3 cellular contexts compared by ENCODE assay signal in the genomic region with DNA sequence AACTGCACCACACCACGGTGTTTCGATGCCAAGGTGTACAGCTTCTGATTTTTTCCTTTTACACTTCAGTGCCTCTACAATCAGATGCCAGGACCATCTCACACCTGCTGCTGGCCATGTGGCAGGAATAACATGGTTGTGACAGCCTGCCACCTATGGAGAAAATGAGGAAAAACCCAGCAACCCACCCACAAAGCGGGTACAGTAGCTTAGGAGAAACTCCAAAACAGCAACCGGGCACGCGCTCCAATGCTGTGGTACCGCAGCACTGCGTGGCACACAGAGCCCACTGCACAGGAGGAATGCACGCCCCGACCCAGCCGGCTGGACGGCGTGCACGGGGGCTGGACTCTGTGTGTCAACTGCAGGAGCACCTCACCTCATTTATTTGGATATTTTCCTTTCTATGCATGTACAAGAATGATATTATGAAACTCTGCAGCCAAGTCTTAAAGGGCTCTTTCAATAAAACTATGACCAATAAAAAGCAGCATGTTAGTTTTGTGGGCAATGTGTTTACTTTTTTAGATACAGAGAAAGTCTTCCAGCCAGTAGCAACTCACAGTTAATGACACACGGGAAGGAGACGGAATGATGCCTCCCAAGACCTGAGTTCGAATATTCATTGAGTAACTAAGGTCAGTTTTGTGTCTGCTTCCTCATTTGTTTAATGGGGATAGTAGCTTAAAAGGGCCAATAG.
TF ChIP-seq lines count a peak whose summit lies in the region.

No MANE protein-coding gene starts in this region.

TF ChIP-seq in SK-N-SH, 30 proteins besides CTCF, POLR2A, EP300 and RAD21 (continued from another document):
- TF ChIP-seq POLR2AphosphoS5 (IDR thresholded peaks at IDR 0.05; ENCODE audit: low read depth, low read length), result no peak
- TF ChIP-seq EZH2phosphoT487 (IDR thresholded peaks at IDR 0.05; ENCODE audit: borderline replicate concordance, low read depth), result no peak
TF ChIP-seq in SK-N-SH: peak in this region for 1.

TF ChIP-seq in SK-N-SH treated with all-trans-retinoic acid at 6 μM for 48 hours, 23 proteins besides CTCF, POLR2A, EP300 and RAD21:
- TF ChIP-seq, protein P1, sequence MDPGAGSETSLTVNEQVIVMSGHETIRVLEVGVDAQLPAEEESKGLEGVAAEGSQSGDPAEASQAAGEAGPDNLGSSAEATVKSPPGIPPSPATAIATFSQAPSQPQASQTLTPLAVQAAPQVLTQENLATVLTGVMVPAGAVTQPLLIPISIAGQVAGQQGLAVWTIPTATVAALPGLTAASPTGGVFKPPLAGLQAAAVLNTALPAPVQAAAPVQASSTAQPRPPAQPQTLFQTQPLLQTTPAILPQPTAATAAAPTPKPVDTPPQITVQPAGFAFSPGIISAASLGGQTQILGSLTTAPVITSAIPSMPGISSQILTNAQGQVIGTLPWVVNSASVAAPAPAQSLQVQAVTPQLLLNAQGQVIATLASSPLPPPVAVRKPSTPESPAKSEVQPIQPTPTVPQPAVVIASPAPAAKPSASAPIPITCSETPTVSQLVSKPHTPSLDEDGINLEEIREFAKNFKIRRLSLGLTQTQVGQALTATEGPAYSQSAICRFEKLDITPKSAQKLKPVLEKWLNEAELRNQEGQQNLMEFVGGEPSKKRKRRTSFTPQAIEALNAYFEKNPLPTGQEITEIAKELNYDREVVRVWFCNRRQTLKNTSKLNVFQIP (CRISPR knock-in tag; IDR thresholded peaks at IDR 0.05; ENCODE audit: borderline replicate concordance, low read depth), result no peak
- no peak for TF ChIP-seq ZC3H10 (CRISPR knock-in tag; IDR thresholded peaks at IDR 0.05)
- no peak for TF ChIP-seq TCF4 (CRISPR knock-in tag; IDR thresholded peaks at IDR 0.05; ENCODE audit: borderline replicate concordance)
- TF ChIP-seq ARNTL (CRISPR knock-in tag; IDR thresholded peaks at IDR 0.05; ENCODE audit: borderline replicate concordance, low read depth), result no peak
- TF ChIP-seq, protein P2, sequence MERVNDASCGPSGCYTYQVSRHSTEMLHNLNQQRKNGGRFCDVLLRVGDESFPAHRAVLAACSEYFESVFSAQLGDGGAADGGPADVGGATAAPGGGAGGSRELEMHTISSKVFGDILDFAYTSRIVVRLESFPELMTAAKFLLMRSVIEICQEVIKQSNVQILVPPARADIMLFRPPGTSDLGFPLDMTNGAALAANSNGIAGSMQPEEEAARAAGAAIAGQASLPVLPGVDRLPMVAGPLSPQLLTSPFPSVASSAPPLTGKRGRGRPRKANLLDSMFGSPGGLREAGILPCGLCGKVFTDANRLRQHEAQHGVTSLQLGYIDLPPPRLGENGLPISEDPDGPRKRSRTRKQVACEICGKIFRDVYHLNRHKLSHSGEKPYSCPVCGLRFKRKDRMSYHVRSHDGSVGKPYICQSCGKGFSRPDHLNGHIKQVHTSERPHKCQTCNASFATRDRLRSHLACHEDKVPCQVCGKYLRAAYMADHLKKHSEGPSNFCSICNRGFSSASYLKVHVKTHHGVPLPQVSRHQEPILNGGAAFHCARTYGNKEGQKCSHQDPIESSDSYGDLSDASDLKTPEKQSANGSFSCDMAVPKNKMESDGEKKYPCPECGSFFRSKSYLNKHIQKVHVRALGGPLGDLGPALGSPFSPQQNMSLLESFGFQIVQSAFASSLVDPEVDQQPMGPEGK (CRISPR knock-in tag; IDR thresholded peaks at IDR 0.05; ENCODE audit: borderline replicate concordance), result no peak
- TF ChIP-seq, protein P3, sequence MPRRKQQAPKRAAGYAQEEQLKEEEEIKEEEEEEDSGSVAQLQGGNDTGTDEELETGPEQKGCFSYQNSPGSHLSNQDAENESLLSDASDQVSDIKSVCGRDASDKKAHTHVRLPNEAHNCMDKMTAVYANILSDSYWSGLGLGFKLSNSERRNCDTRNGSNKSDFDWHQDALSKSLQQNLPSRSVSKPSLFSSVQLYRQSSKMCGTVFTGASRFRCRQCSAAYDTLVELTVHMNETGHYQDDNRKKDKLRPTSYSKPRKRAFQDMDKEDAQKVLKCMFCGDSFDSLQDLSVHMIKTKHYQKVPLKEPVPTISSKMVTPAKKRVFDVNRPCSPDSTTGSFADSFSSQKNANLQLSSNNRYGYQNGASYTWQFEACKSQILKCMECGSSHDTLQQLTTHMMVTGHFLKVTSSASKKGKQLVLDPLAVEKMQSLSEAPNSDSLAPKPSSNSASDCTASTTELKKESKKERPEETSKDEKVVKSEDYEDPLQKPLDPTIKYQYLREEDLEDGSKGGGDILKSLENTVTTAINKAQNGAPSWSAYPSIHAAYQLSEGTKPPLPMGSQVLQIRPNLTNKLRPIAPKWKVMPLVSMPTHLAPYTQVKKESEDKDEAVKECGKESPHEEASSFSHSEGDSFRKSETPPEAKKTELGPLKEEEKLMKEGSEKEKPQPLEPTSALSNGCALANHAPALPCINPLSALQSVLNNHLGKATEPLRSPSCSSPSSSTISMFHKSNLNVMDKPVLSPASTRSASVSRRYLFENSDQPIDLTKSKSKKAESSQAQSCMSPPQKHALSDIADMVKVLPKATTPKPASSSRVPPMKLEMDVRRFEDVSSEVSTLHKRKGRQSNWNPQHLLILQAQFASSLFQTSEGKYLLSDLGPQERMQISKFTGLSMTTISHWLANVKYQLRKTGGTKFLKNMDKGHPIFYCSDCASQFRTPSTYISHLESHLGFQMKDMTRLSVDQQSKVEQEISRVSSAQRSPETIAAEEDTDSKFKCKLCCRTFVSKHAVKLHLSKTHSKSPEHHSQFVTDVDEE (CRISPR knock-in tag; IDR thresholded peaks at IDR 0.05), result no peak

TF ChIP-seq in WTC11, 78 proteins besides CTCF, POLR2A, EP300 and RAD21 (continued from another document):
- TF ChIP-seq, protein P4, sequence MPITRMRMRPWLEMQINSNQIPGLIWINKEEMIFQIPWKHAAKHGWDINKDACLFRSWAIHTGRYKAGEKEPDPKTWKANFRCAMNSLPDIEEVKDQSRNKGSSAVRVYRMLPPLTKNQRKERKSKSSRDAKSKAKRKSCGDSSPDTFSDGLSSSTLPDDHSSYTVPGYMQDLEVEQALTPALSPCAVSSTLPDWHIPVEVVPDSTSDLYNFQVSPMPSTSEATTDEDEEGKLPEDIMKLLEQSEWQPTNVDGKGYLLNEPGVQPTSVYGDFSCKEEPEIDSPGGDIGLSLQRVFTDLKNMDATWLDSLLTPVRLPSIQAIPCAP (CRISPR knock-in tag; IDR thresholded peaks at IDR 0.05), result no peak
- TF ChIP-seq HMGA2 (CRISPR knock-in tag; IDR thresholded peaks at IDR 0.05) (no peak), ZNF263 (CRISPR knock-in tag; IDR thresholded peaks at IDR 0.05; ENCODE audit: low read depth) (no peak), FOXK1 (CRISPR knock-in tag; IDR thresholded peaks at IDR 0.05) (no peak), RELA (CRISPR knock-in tag; IDR thresholded peaks at IDR 0.05; ENCODE audit: borderline replicate concordance) (no peak), ZNF416 (CRISPR knock-in tag; IDR thresholded peaks at IDR 0.05) (no peak), OVOL2 (CRISPR knock-in tag; IDR thresholded peaks at IDR 0.05; ENCODE audit: borderline replicate concordance) (no peak), RORB (CRISPR knock-in tag; IDR thresholded peaks at IDR 0.05) (no peak), NR3C1 (CRISPR knock-in tag; conservative IDR thresholded peaks at IDR 0.05; ENCODE audit: low read depth) (no peak), CREB1 (CRISPR knock-in tag; IDR thresholded peaks at IDR 0.05) (no peak), SMAD4 (CRISPR knock-in tag; IDR thresholded peaks at IDR 0.05) (no peak), ZNF423 (CRISPR knock-in tag; IDR thresholded peaks at IDR 0.05) (no peak)
- TF ChIP-seq, protein P5, sequence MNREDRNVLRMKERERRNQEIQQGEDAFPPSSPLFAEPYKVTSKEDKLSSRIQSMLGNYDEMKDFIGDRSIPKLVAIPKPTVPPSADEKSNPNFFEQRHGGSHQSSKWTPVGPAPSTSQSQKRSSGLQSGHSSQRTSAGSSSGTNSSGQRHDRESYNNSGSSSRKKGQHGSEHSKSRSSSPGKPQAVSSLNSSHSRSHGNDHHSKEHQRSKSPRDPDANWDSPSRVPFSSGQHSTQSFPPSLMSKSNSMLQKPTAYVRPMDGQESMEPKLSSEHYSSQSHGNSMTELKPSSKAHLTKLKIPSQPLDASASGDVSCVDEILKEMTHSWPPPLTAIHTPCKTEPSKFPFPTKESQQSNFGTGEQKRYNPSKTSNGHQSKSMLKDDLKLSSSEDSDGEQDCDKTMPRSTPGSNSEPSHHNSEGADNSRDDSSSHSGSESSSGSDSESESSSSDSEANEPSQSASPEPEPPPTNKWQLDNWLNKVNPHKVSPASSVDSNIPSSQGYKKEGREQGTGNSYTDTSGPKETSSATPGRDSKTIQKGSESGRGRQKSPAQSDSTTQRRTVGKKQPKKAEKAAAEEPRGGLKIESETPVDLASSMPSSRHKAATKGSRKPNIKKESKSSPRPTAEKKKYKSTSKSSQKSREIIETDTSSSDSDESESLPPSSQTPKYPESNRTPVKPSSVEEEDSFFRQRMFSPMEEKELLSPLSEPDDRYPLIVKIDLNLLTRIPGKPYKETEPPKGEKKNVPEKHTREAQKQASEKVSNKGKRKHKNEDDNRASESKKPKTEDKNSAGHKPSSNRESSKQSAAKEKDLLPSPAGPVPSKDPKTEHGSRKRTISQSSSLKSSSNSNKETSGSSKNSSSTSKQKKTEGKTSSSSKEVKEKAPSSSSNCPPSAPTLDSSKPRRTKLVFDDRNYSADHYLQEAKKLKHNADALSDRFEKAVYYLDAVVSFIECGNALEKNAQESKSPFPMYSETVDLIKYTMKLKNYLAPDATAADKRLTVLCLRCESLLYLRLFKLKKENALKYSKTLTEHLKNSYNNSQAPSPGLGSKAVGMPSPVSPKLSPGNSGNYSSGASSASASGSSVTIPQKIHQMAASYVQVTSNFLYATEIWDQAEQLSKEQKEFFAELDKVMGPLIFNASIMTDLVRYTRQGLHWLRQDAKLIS (CRISPR knock-in tag; IDR thresholded peaks at IDR 0.05; ENCODE audit: borderline replicate concordance), result no peak
- TF ChIP-seq, protein P6, sequence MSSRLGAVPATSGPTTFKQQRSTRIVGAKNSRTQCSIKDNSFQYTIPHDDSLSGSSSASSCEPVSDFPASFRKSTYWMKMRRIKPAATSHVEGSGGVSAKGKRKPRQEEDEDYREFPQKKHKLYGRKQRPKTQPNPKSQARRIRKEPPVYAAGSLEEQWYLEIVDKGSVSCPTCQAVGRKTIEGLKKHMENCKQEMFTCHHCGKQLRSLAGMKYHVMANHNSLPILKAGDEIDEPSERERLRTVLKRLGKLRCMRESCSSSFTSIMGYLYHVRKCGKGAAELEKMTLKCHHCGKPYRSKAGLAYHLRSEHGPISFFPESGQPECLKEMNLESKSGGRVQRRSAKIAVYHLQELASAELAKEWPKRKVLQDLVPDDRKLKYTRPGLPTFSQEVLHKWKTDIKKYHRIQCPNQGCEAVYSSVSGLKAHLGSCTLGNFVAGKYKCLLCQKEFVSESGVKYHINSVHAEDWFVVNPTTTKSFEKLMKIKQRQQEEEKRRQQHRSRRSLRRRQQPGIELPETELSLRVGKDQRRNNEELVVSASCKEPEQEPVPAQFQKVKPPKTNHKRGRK (CRISPR knock-in tag; IDR thresholded peaks at IDR 0.05; ENCODE audit: borderline replicate concordance), result no peak
- TF ChIP-seq, protein P7, sequence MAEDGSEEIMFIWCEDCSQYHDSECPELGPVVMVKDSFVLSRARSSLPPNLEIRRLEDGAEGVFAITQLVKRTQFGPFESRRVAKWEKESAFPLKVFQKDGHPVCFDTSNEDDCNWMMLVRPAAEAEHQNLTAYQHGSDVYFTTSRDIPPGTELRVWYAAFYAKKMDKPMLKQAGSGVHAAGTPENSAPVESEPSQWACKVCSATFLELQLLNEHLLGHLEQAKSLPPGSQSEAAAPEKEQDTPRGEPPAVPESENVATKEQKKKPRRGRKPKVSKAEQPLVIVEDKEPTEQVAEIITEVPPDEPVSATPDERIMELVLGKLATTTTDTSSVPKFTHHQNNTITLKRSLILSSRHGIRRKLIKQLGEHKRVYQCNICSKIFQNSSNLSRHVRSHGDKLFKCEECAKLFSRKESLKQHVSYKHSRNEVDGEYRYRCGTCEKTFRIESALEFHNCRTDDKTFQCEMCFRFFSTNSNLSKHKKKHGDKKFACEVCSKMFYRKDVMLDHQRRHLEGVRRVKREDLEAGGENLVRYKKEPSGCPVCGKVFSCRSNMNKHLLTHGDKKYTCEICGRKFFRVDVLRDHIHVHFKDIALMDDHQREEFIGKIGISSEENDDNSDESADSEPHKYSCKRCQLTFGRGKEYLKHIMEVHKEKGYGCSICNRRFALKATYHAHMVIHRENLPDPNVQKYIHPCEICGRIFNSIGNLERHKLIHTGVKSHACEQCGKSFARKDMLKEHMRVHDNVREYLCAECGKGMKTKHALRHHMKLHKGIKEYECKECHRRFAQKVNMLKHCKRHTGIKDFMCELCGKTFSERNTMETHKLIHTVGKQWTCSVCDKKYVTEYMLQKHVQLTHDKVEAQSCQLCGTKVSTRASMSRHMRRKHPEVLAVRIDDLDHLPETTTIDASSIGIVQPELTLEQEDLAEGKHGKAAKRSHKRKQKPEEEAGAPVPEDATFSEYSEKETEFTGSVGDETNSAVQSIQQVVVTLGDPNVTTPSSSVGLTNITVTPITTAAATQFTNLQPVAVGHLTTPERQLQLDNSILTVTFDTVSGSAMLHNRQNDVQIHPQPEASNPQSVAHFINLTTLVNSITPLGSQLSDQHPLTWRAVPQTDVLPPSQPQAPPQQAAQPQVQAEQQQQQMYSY (CRISPR knock-in tag; IDR thresholded peaks at IDR 0.05), result no peak
